In the genomic region with DNA sequence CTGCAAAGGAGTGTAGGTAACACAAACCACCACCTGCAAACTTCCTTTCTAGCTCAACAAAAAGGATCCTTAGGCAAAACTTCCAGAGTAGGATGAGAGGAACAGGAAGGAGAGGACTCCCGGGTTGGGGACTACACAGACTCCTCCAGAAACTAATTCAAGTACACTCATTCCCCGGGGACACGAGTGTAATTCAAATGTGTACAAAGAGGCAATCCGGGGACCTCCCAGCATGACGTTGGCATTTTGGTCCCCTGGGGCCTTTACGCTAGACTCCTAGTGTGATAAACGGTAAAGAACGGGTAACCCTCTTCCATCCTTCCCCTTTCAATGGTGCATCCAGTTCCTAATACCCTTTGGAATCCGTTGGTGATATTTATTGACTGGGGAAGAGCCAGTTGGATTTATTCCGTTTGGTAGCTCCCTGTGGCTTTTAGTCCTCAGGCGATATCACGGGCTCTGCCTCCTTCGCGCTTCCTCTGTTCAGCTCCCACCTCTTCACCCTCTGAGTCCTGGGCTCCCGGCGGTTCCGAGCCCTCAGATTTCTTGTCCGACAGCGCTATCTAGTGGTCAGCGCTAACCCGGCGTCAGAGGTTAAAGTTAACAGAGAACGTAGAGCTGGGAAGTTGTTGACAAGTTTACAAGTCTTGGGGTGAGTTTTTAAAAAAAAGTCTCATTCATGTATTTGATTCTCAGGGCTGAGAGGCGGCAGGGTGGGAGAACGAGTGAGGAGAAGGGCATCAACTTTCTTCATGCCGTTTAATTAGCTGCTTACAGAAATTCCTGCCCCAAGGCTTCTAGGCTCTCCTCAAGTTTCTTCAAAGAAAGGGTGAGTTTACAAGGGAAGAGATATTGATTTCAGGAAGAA, we compare ENCODE assay signal across 8 cellular contexts. TPM values are rescaled to one million over a fixed set of nuclear protein-coding genes. Genes with fewer than 3 reads are reported as not detected.
DNase-seq lines count a peak whose midpoint lies in the region; ATAC-seq, FAIRE-seq and TF ChIP-seq lines count a peak whose summit lies in the region.

No MANE protein-coding gene starts in this region.

- DNase-seq in ELR (ENCODE audit: low read depth) (peak; percentile 90), GOT3 (lab: John Stamatoyannopoulos, UW) (peak; percentile 70), Karpas-422 (peak; percentile 93), RWPE2 (ENCODE audit: low spot score) (peak; percentile 73), pancreas (peak; percentile 67 to 89 (median 85)), tibial nerve (ENCODE audit: low spot score in 2 of 2) (peak; percentile 85 to 96)
- DNase-seq in activated effector memory CD4-positive, alpha-beta T cell treated with Interleukin-2 at 50 U/mL for 16 hours, result peak; percentile 68

- TF ChIP-seq CTCF in RWPE2 (IDR thresholded peaks at IDR 0.05; ENCODE audit: poor library complexity, severe bottlenecking) (peak; percentile 90), gastroesophageal sphincter (IDR thresholded peaks at IDR 0.05) (peak; percentile 84 to 90 (median 86)), pancreas (IDR thresholded peaks at IDR 0.05) (peak; percentile 66 to 84 (median 80)), tibial nerve (IDR thresholded peaks at IDR 0.05) (peak; percentile 83 to 91 (median 90))

- H3K9me2 ChIP-seq in Karpas-422 (replicated peaks; ENCODE audit: insufficient read depth, low read length), result no peaks in the 10 kb centered on the region

- no peak for TF ChIP-seq POLR2A in gastroesophageal sphincter (IDR thresholded peaks at IDR 0.05)
- no peak for TF ChIP-seq POLR2A in tibial nerve (IDR thresholded peaks at IDR 0.05)

- H3K27me3 ChIP-seq in Karpas-422 (ENCODE audit: low read length) (no peaks in the 10 kb centered on the region), RWPE2 (ENCODE audit: insufficient read depth, poor library complexity, severe bottlenecking) (no peaks in the 10 kb centered on the region), gastroesophageal sphincter (peaks cover 16% of the 10 kb centered on the region), pancreas (peaks cover 0 to 25% (median 0%) of the 10 kb centered on the region in 4 donors), tibial nerve (peaks cover 0 to 5% of the 10 kb centered on the region in 2 donors)

- intact Hi-C loops in pancreas (cut with DNase I), result loop anchor here in 2 of 3 donors (5.0 to 10.0 kb wide), 4 partner anchors 804 to 1484 kb away; no protein-coding TSS in a partner anchor

- H3K4me2 ChIP-seq in Karpas-422 (ENCODE audit: low read depth, low read length, poor library complexity, severe bottlenecking), result peak overlapping the region; percentile 35

- no peaks in the 10 kb centered on the region for H4K20me1 ChIP-seq in Karpas-422 (ENCODE audit: insufficient read depth, low read depth, low read length)

- TF ChIP-seq EP300 in gastroesophageal sphincter (IDR thresholded peaks at IDR 0.05) (no peak), tibial nerve (IDR thresholded peaks at IDR 0.05) (peak in 1 of 2 donors; percentile 51)

- no peaks in the 10 kb centered on the region for H3K79me2 ChIP-seq in Karpas-422 (ENCODE audit: low read length)

- H3K9me3 ChIP-seq in Karpas-422 (ENCODE audit: low read length), result no peaks in the 10 kb centered on the region
- H3K9me3 ChIP-seq in RWPE2 (ENCODE audit: severe bottlenecking), result no peaks in the 10 kb centered on the region
- no peaks in the 10 kb centered on the region for H3K9me3 ChIP-seq in gastroesophageal sphincter
- no peaks in the 10 kb centered on the region for H3K9me3 ChIP-seq in pancreas
- H3K9me3 ChIP-seq in tibial nerve, result no peaks in the 10 kb centered on the region

- H3K4me3 ChIP-seq in Karpas-422 (ENCODE audit: low read length) (0 out of 2 replicates have a peak overlapping the region, but pooled peaks have one; percentile 28), RWPE2 (ENCODE audit: severe bottlenecking) (no peak overlapping the region), gastroesophageal sphincter (peak overlapping the region in 1 of 2 donors; percentile 33), pancreas (peak overlapping the region in 1 of 4 donors; percentile 26), tibial nerve (peak overlapping the region in 3 of 4 donors; percentile 19 to 78 (median 30))

- peaks cover 5% of the 10 kb centered on the region for H3K4me1 ChIP-seq in Karpas-422 (ENCODE audit: low read length)
- H3K4me1 ChIP-seq in RWPE2 (ENCODE audit: insufficient read depth, poor library complexity, severe bottlenecking), result peaks cover under 1% of the 10 kb centered on the region
- peaks cover 0 to 59% (median 8%) of the 10 kb centered on the region in 3 donors for H3K4me1 ChIP-seq in gastroesophageal sphincter
- H3K4me1 ChIP-seq in pancreas, result peaks cover 0 to 18% (median 6%) of the 10 kb centered on the region in 3 donors
- peaks cover 0 to 63% (median 12%) of the 10 kb centered on the region in 4 donors for H3K4me1 ChIP-seq in tibial nerve

- WGBS in gastroesophageal sphincter (ENCODE audit: low coverage in 1 of 2), 2 donors, result 9% methylated on average over 17 to 23 of the region's 26 CpGs
- WGBS in pancreas, 2 donors, result 1 to 2% methylated on average over 26 of the region's 26 CpGs
- 2% methylated on average over 26 of the region's 26 CpGs for WGBS in tibial nerve, 2 donors

- FAIRE-seq in pancreas (lab: Jason Lieb, UNC), result peak; percentile 41

- H3K27ac ChIP-seq in Karpas-422 (ENCODE audit: low read length) (no peak overlapping the region), RWPE2 (ENCODE audit: poor library complexity, severe bottlenecking) (no peak overlapping the region), gastroesophageal sphincter (peak overlapping the region in 3 of 4 donors; percentile 65 to 96 (median 74)), pancreas (no peak overlapping the region), tibial nerve (peak overlapping the region in 3 of 4 donors; percentile 69 to 96 (median 93))

- no peak overlapping the region for H2AFZ ChIP-seq in Karpas-422 (ENCODE audit: low read length)

- H3K9ac ChIP-seq in Karpas-422 (ENCODE audit: low read length), result 0 out of 2 replicates have a peak overlapping the region, but pooled peaks have one; percentile 6

- no peaks in the 10 kb centered on the region for H3K36me3 ChIP-seq in Karpas-422 (ENCODE audit: insufficient read depth, low read length)
- H3K36me3 ChIP-seq in RWPE2 (ENCODE audit: low read depth), result no peaks in the 10 kb centered on the region
- no peaks in the 10 kb centered on the region for H3K36me3 ChIP-seq in gastroesophageal sphincter
- no peaks in the 10 kb centered on the region for H3K36me3 ChIP-seq in pancreas
- no peaks in the 10 kb centered on the region for H3K36me3 ChIP-seq in tibial nerve

- ATAC-seq in RWPE2 (ENCODE audit: low read depth) (peak; percentile 59), gastroesophageal sphincter (peak; percentile 50), pancreas (peak; percentile 77 to 83 (median 83))

RNA-seq across cellular contexts. Expression of a gene that starts 2.9 kb away (rescaled TPM):
- total RNA-seq in Karpas-422 (2014; rRNA removed; shearing (Covaris generic); ENCODE audit: low replicate concordance), result not detected in 2 replicates
- total RNA-seq in gastroesophageal sphincter, result 100 to 1,000 TPM; 101 to 560 (median 237) TPM
- total RNA-seq in pancreas, result 10 to 100 TPM in 2 of 6 donors, 1 to 10 TPM in 4; 2.8 to 19.3 (median 5.2) TPM
- 1 to 10 TPM; 1.2 to 2.0 TPM for polyA plus RNA-seq in pancreas
- total RNA-seq in tibial nerve, result 100 to 1,000 TPM; 208 to 539 (median 257) TPM

RNA-seq across cellular contexts. Expression of a gene that starts 34.8 kb away (rescaled TPM):
- total RNA-seq in Karpas-422 (2014; rRNA removed; shearing (Covaris generic); ENCODE audit: low replicate concordance), result 161 and 346 TPM in 2 replicates
- total RNA-seq in gastroesophageal sphincter (100 to 1,000 TPM; 148 to 764 (median 376) TPM), pancreas (100 to 1,000 TPM in 4 of 6 donors, 10 to 100 TPM in 2; 76.5 to 147 (median 125) TPM), tibial nerve (100 to 1,000 TPM; 178 to 529 (median 230) TPM)
- polyA plus RNA-seq in pancreas, result 100 to 1,000 TPM; 188 to 214 TPM

Comparison
In these comparisons a context has a peak if more than half of its experiments do, and no peak if none do; other contexts are left out.
1. H3K27ac ChIP-seq: peak in gastroesophageal sphincter (3 of 4) and tibial nerve (3 of 4); none in Karpas-422 (single experiment), RWPE2 (single experiment) and pancreas (0 of 4).
2. RNA of a gene that starts 2.9 kb away (total RNA-seq): 101 to 560 TPM in gastroesophageal sphincter and 208 to 539 TPM in tibial nerve; 2.8 to 19.3 TPM in pancreas and not detected in Karpas-422; every median in the first group is over 4 times any median in the second.
3. Peak in every context shown above with its lines, with median percentiles within 50 percentile points of each other: DNase-seq, ATAC-seq and CTCF ChIP-seq.